In the genomic region with DNA sequence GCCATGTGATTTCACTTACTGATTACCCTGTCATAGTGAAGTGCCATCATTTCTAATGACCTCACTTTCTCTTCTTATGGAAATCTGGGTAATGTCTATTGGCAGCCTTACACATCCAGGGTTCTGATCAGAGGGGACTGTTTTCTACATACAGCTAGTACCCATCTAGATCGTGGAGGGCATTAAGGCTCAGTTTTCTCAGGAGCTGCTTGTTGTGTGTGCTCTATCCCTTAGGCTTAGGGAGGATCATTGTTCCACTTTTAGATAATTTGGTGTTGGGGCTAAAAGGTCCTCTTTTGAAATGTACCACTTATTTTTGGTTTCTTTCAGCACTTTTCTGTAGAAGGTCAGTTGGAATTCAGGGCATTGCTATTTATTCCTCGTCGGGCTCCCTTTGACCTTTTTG, we compare ENCODE assay signal across 2 cellular contexts.
TF ChIP-seq lines count a peak whose summit lies in the region.

No MANE protein-coding gene starts in this region.

TF ChIP-seq in HEK293, 187 proteins besides CTCF, POLR2A, EP300 and RAD21 (continued from another document):
- TF ChIP-seq, protein P1, sequence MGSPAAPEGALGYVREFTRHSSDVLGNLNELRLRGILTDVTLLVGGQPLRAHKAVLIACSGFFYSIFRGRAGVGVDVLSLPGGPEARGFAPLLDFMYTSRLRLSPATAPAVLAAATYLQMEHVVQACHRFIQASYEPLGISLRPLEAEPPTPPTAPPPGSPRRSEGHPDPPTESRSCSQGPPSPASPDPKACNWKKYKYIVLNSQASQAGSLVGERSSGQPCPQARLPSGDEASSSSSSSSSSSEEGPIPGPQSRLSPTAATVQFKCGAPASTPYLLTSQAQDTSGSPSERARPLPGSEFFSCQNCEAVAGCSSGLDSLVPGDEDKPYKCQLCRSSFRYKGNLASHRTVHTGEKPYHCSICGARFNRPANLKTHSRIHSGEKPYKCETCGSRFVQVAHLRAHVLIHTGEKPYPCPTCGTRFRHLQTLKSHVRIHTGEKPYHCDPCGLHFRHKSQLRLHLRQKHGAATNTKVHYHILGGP (tag by site-specific recombination; IDR thresholded peaks at IDR 0.05), result no peak
- 0 out of 2 replicates have a peak, but pooled peaks have one; percentile 5 for TF ChIP-seq ZNF76 (tag by site-specific recombination; IDR thresholded peaks at IDR 0.05; ENCODE audit: borderline replicate concordance, low read depth)
- TF ChIP-seq, protein P2, sequence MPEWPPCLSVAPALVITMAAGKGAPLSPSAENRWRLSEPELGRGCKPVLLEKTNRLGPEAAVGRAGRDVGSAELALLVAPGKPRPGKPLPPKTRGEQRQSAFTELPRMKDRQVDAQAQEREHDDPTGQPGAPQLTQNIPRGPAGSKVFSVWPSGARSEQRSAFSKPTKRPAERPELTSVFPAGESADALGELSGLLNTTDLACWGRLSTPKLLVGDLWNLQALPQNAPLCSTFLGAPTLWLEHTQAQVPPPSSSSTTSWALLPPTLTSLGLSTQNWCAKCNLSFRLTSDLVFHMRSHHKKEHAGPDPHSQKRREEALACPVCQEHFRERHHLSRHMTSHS (tag by site-specific recombination; IDR thresholded peaks at IDR 0.05), result no peak
- TF ChIP-seq, protein P3, sequence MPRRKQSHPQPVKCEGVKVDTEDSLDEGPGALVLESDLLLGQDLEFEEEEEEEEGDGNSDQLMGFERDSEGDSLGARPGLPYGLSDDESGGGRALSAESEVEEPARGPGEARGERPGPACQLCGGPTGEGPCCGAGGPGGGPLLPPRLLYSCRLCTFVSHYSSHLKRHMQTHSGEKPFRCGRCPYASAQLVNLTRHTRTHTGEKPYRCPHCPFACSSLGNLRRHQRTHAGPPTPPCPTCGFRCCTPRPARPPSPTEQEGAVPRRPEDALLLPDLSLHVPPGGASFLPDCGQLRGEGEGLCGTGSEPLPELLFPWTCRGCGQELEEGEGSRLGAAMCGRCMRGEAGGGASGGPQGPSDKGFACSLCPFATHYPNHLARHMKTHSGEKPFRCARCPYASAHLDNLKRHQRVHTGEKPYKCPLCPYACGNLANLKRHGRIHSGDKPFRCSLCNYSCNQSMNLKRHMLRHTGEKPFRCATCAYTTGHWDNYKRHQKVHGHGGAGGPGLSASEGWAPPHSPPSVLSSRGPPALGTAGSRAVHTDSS (tag by site-specific recombination; IDR thresholded peaks at IDR 0.05), result no peak
- TF ChIP-seq, protein P4, sequence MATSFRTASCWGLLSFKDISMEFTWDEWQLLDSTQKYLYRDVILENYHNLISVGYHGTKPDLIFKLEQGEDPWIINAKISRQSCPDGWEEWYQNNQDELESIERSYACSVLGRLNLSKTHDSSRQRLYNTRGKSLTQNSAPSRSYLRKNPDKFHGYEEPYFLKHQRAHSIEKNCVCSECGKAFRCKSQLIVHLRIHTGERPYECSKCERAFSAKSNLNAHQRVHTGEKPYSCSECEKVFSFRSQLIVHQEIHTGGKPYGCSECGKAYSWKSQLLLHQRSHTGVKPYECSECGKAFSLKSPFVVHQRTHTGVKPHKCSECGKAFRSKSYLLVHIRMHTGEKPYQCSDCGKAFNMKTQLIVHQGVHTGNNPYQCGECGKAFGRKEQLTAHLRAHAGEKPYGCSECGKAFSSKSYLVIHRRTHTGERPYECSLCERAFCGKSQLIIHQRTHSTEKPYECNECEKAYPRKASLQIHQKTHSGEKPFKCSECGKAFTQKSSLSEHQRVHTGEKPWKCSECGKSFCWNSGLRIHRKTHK (tag by site-specific recombination; IDR thresholded peaks at IDR 0.05), result no peak
- TF ChIP-seq PRDM1 (tag by site-specific recombination; IDR thresholded peaks at IDR 0.05), result peak; percentile 79
- no peak for TF ChIP-seq ZNF600 (tag by site-specific recombination; IDR thresholded peaks at IDR 0.05)

TF ChIP-seq in neural cell, 6 proteins besides CTCF, POLR2A, EP300 and RAD21 (continued from another document):
- TF ChIP-seq, protein P5, sequence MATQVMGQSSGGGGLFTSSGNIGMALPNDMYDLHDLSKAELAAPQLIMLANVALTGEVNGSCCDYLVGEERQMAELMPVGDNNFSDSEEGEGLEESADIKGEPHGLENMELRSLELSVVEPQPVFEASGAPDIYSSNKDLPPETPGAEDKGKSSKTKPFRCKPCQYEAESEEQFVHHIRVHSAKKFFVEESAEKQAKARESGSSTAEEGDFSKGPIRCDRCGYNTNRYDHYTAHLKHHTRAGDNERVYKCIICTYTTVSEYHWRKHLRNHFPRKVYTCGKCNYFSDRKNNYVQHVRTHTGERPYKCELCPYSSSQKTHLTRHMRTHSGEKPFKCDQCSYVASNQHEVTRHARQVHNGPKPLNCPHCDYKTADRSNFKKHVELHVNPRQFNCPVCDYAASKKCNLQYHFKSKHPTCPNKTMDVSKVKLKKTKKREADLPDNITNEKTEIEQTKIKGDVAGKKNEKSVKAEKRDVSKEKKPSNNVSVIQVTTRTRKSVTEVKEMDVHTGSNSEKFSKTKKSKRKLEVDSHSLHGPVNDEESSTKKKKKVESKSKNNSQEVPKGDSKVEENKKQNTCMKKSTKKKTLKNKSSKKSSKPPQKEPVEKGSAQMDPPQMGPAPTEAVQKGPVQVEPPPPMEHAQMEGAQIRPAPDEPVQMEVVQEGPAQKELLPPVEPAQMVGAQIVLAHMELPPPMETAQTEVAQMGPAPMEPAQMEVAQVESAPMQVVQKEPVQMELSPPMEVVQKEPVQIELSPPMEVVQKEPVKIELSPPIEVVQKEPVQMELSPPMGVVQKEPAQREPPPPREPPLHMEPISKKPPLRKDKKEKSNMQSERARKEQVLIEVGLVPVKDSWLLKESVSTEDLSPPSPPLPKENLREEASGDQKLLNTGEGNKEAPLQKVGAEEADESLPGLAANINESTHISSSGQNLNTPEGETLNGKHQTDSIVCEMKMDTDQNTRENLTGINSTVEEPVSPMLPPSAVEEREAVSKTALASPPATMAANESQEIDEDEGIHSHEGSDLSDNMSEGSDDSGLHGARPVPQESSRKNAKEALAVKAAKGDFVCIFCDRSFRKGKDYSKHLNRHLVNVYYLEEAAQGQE (IDR thresholded peaks at IDR 0.05; ENCODE audit: borderline replicate concordance), result no peak
- TF ChIP-seq SMC3 (conservative IDR thresholded peaks at IDR 0.05; ENCODE audit: poor library complexity), result no peak
TF ChIP-seq in neural cell: peak in this region for 0.
